Comparison of ENCODE assay signal across 10 cellular contexts in the genomic region with DNA sequence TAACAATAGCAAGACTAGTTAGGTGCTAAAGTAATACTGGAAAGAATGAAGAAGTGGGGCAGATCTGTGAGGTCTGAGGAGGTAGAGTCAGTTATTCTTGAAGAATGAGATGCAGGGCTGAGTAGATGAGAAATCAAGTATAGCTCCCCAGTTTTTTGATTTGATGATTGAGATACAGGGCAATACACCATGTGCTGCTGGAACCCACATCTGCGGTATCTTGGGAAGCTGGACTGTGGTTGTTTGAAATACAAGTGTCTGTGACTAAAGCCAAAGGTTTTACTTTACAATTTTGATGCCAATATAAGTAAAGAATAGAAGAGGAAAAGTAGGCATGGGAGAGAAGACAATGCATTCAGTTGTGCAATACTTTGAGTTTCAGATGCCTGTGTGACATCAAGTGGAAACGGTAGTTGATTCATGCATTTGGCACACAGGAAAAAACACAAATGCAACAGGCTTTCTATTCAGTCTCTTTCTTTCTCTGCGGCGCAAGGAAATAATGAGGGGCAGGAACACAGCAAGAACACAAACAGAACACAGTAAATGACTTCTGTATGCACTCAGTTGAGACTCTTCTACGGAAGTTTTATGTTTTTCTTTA.
A peak's percentile ranks its signal among the peaks of the same experiment; 100 is the strongest.
DNase-seq lines count a peak whose midpoint lies in the region; ATAC-seq and TF ChIP-seq lines count a peak whose summit lies in the region.
"Had no signal": no experiment of that assay in that cellular context is flagged by ENCODE, and none has a peak within 500 bp of the region (broad histone marks: within the 10 kb centered on the region; RNA-seq: fewer than 3 reads in every experiment).

No MANE protein-coding gene starts in this region.

- DNase-seq in HL-60 (ENCODE audit: low read depth in 1 of 2, low spot score in 1 of 2) (peak; percentile 30 to 47), kidney epithelial cell (ENCODE audit: low read depth) (peak; percentile 92), caudate nucleus (lab: John Stamatoyannopoulos, UW) (no peak), anterior cingulate cortex (lab: John Stamatoyannopoulos, UW) (no peak)
- no peak for DNase-seq in effector CD4-positive, alpha-beta T cell
- no peak for DNase-seq in stimulated activated CD4-positive, alpha-beta T cell treated with anti-CD3 and anti-CD28 coated beads, Interleukin-2, amount 100 ng/mL, for 24 hours
- DNase-seq: activated CD8-positive, alpha-beta memory T cell treated with anti-CD3 and anti-CD28 coated beads, Interleukin-2, amount 50 U/mL, for 4 hours; NCI-H1436 had no signal

- H3K27ac Mint-ChIP-seq in activated T-helper 17 cell treated with anti-CD3 and anti-CD28 coated beads, Interleukin-2, amount 50 U/mL, for 72 hours, result no peak overlapping the region

- peaks cover 6% of the 10 kb centered on the region for H3K4me1 Mint-ChIP-seq in activated T-helper 17 cell treated with anti-CD3 and anti-CD28 coated beads, Interleukin-2, amount 50 U/mL, for 72 hours

- peak overlapping the region; percentile 99 for H3K27ac ChIP-seq in ACC112 (ENCODE audit: low read depth, low read length)
- H3K27ac ChIP-seq in HL-60 (replicated peaks), result peak overlapping the region; percentile 25
- H3K27ac ChIP-seq in caudate nucleus (ENCODE audit: low read depth, low read length), result no peak overlapping the region

- H3K27me3 Mint-ChIP-seq in activated T-helper 17 cell treated with anti-CD3 and anti-CD28 coated beads, Interleukin-2, amount 50 U/mL, for 72 hours, result no peaks in the 10 kb centered on the region

- peaks cover 53% of the 10 kb centered on the region for H3K4me1 ChIP-seq in ACC112 (ENCODE audit: control insufficient read depth, insufficient read depth, low read length, unreplicated experiment)

- TF ChIP-seq CTCF in HL-60 (IDR thresholded peaks at IDR 0.05; ENCODE audit: insufficient read depth, low read length) (no peak), kidney epithelial cell (IDR thresholded peaks at IDR 0.05; ENCODE audit: insufficient read depth, low read length, poor library complexity, severe bottlenecking) (no peak)

- H3K4me3 ChIP-seq in ACC112 (ENCODE audit: low read depth, low read length), result peak overlapping the region; percentile 49
- no peak overlapping the region for H3K4me3 ChIP-seq in HL-60 (replicated peaks; ENCODE audit: insufficient read depth, low read length)
- H3K4me3 ChIP-seq in kidney epithelial cell (ENCODE audit: low read depth, low read length), result no peak overlapping the region

- H3K36me3 ChIP-seq in ACC112 (ENCODE audit: insufficient read depth, low read length) (peaks cover 26% of the 10 kb centered on the region), kidney epithelial cell (ENCODE audit: control insufficient read depth, insufficient read depth, low read length) (no peaks in the 10 kb centered on the region)

- H3K36me3 Mint-ChIP-seq in activated T-helper 17 cell treated with anti-CD3 and anti-CD28 coated beads, Interleukin-2, amount 50 U/mL, for 72 hours (ENCODE audit: low read depth), result no peaks in the 10 kb centered on the region

- no peak overlapping the region for H3K4me3 Mint-ChIP-seq in activated T-helper 17 cell treated with anti-CD3 and anti-CD28 coated beads, Interleukin-2, amount 50 U/mL, for 72 hours

- H3K9me3 Mint-ChIP-seq in activated T-helper 17 cell treated with anti-CD3 and anti-CD28 coated beads, Interleukin-2, amount 50 U/mL, for 72 hours, result peaks cover 18% of the 10 kb centered on the region

- H3K27me3 ChIP-seq in ACC112 (ENCODE audit: insufficient read depth, low read length), result no peaks in the 10 kb centered on the region
- no peaks in the 10 kb centered on the region for H3K27me3 ChIP-seq in HL-60 (ENCODE audit: insufficient read depth, poor library complexity, severe bottlenecking)
- H3K27me3 ChIP-seq in kidney epithelial cell (ENCODE audit: control insufficient read depth, insufficient read depth, low read length), result no peaks in the 10 kb centered on the region

- peak; percentile 29 for ATAC-seq in activated T-helper 17 cell treated with anti-CD3 and anti-CD28 coated beads, Interleukin-2, amount 50 U/mL, for 72 hours (replicated peaks)

- H3K79me2 ChIP-seq in ACC112 (ENCODE audit: control insufficient read depth, insufficient read depth, low read length, unreplicated experiment), result no peaks in the 10 kb centered on the region

- no peak overlapping the region for H2AFZ ChIP-seq in ACC112 (ENCODE audit: low read length, unreplicated experiment)

Comparison
In these comparisons a context has a peak if more than half of its experiments do, and no peak if none do; other contexts are left out.
1. DNase-seq: peak in HL-60 (2 of 2) and kidney epithelial cell (single experiment); none in effector CD4-positive, alpha-beta T cell (single experiment), stimulated activated CD4-positive, alpha-beta T cell treated with anti-CD3 and anti-CD28 coated beads, Interleukin-2, amount 100 ng/mL, for 24 hours (0 of 2), caudate nucleus (0 of 61) and anterior cingulate cortex (0 of 58).